Comparison of ENCODE assay signal across 13 cellular contexts in the genomic region with DNA sequence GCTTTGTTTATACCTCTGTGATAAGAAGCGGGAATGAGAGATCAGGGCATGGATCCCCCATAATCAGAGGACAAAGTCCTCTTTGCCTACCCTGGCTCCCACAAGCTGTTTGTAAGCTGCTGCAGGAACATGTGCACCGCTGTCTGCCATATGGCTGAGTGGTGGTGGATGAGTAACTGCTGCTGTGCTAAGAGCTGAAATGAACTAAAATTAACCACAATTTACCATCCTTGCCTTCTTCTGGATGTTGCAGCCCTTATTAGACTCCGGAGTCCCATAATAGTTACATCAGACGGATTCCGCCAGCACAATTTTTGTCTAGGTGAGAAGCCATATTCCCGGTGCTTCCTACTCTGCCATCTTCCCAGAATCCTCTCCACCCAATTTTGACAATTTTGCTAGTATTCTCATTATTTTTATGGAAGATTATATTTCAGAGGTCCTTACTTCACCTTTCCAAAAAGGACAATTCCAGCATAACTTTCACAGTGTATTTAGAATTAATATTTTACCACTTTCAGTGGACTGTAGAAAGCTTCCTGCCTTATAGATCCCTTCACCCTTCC.
"Had no signal": no experiment of that assay in that cellular context is flagged by ENCODE, and none has a peak within 500 bp of the region (broad histone marks: within the 10 kb centered on the region; RNA-seq: fewer than 3 reads in every experiment).

No MANE protein-coding gene starts in this region.

- H3K4me3 ChIP-seq: heart left ventricle, right atrium auricular region, upper lobe of left lung had no signal

- DNase-seq: activated CD4-positive, alpha-beta T cell treated with anti-CD3 and anti-CD28 coated beads, Interleukin-2, amount 10 ng/mL, durations not matched to agents 7 days and 5 days; activated CD8-positive, alpha-beta memory T cell treated with anti-CD3 and anti-CD28 coated beads for 24 hours; activated naive CD4-positive, alpha-beta T cell; activated naive CD8-positive, alpha-beta T cell treated with anti-CD3 and anti-CD28 coated beads, Interleukin-2, amount 10 ng/mL, durations not matched to agents 7 days and 5 days; anterior cingulate cortex; cortex of kidney; effector CD8-positive, alpha-beta T cell; heart left ventricle; nucleus accumbens; T-helper 2 cell; upper lobe of left lung had no signal

- H3K36me3 ChIP-seq: heart left ventricle, right atrium auricular region, upper lobe of left lung had no signal

- H3K27ac ChIP-seq: heart left ventricle, right atrium auricular region, upper lobe of left lung had no signal

- H3K4me1 ChIP-seq: heart left ventricle, right atrium auricular region, upper lobe of left lung had no signal

- H3K27me3 ChIP-seq: heart left ventricle, right atrium auricular region, upper lobe of left lung had no signal

- H3K9me3 ChIP-seq: heart left ventricle, right atrium auricular region, upper lobe of left lung had no signal

- ATAC-seq: heart left ventricle; natural killer cell treated with Interleukin-12 subunit alpha and Interleukin-12 subunit beta and Interleukin-15 and Interleukin-18, amount 100 ng/mL, for 72 hours had no signal
